ENCODE assay signal across 9 cellular contexts in the genomic region with DNA sequence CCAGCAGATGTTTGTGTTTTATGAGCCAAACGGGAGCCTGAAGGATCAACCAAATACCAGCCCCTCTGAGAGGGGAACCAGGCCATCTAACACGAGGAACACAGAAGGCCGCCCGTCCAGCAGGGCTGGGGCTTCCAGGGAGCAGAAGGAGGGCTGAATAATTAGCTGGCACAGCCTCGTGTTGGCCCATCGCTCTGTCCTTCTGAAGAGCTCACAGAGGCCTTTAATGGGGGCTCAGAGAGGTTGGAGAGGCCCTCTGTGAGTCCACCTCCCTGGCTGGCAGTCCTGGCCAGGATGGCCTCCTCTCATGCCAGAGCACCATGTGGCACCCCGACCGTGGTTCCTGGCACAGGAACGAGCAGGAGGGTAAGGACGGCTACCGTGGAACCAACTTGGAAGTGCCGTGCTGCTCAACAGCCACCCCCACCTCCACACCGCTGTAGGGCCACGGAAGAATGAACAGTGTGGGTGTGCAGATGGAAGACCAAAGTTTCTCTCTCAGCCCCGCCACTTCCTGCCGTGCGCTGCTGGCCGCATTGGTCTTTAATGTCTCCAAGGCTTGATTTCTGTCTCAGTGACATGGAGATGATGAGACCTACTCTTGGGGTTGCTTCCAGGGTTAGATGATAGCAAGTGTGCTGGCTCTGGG.
DNase-seq lines count a peak whose midpoint lies in the region; ATAC-seq, FAIRE-seq and TF ChIP-seq lines count a peak whose summit lies in the region.
"Had no signal": no experiment of that assay in that cellular context is flagged by ENCODE, and none has a peak within 500 bp of the region (broad histone marks: within the 10 kb centered on the region; RNA-seq: fewer than 3 reads in every experiment).

No MANE protein-coding gene starts in this region.

- H3K27me3 Mint-ChIP-seq in glutamatergic neuron (ENCODE audit: unreplicated experiment) = peaks cover 4% of the 10 kb centered on the region
- H3K27me3 Mint-ChIP-seq: brain had no signal

- H3K27ac Mint-ChIP-seq in glutamatergic neuron (ENCODE audit: unreplicated experiment) = peak overlapping the region; percentile 52

- no peaks in the 10 kb centered on the region for H3K36me3 ChIP-seq in tibial nerve

- peaks cover 0 to 43% (median 12%) of the 10 kb centered on the region in 4 donors for H3K4me1 ChIP-seq in tibial nerve

- H3K4me3 ChIP-seq in tibial nerve = no peak overlapping the region

- peaks cover 5% of the 10 kb centered on the region for H3K9me3 Mint-ChIP-seq in glutamatergic neuron (ENCODE audit: unreplicated experiment)
- H3K9me3 Mint-ChIP-seq: brain had no signal

- peaks cover 45% of the 10 kb centered on the region for H3K4me1 Mint-ChIP-seq in glutamatergic neuron (ENCODE audit: low read depth, unreplicated experiment)

- no peaks in the 10 kb centered on the region for H3K36me3 Mint-ChIP-seq in glutamatergic neuron (ENCODE audit: unreplicated experiment)
- H3K36me3 Mint-ChIP-seq: brain had no signal

- FAIRE-seq in urothelium cell line (lab: Jason Lieb, UNC) = no peak

- no peak for TF ChIP-seq POLR2A in tibial nerve (IDR thresholded peaks at IDR 0.05)

- 81 to 83% methylated on average over 10 to 18 of the region's 18 CpGs for WGBS in tibial nerve, 2 donors

- ATAC-seq in GM18499 (IDR thresholded peaks at IDR 0.05; ENCODE audit: insufficient read depth, unreplicated experiment) = peak; percentile 89
- ATAC-seq in GM21526 (IDR thresholded peaks at IDR 0.05; ENCODE audit: low FRiP score, unreplicated experiment) = peak; percentile 89
- ATAC-seq in HG03521 (IDR thresholded peaks at IDR 0.05; ENCODE audit: unreplicated experiment) = peak; percentile 90

- H3K27me3 ChIP-seq in tibial nerve = no peaks in the 10 kb centered on the region

- no peaks in the 10 kb centered on the region for H3K9me3 ChIP-seq in tibial nerve

- H3K27ac ChIP-seq in tibial nerve = no peak overlapping the region

- no peak overlapping the region for H3K4me3 Mint-ChIP-seq in glutamatergic neuron (ENCODE audit: unreplicated experiment)
- H3K4me3 Mint-ChIP-seq: brain had no signal

- TF ChIP-seq CTCF in glutamatergic neuron (IDR thresholded peaks at IDR 0.05; ENCODE audit: partially characterized antibody, unreplicated experiment) (no peak), tibial nerve (IDR thresholded peaks at IDR 0.05) (no peak)

- DNase-seq in glutamatergic neuron (no peak), urothelium cell line (ENCODE audit: low spot score) (no peak), HuH-7 (ENCODE audit: low spot score) (no peak), tibial nerve (ENCODE audit: low spot score in 2 of 2) (no peak), Kasumi-1 (lab: John Stamatoyannopoulos, UW) (no peak)

- TF ChIP-seq EP300 in tibial nerve (IDR thresholded peaks at IDR 0.05) = no peak
